7 cellular contexts compared by ENCODE assay signal in genomic region chr20:47804972-47805371, GRCh38. TPM values are rescaled to one million over a fixed set of nuclear protein-coding genes. Genes with fewer than 3 reads are reported as not detected.
DNase-seq lines count a peak whose midpoint lies in the region; ATAC-seq, FAIRE-seq and TF ChIP-seq lines count a peak whose summit lies in the region.
"Not testable (repeated sequence)": the region's sequence is repeated elsewhere in the genome, so short reads cannot be mapped to it uniquely, and the experiment has no call there.
"Had no signal": no experiment of that assay in that cellular context is flagged by ENCODE, and none has a peak within 500 bp of the region (broad histone marks: within the 10 kb centered on the region; RNA-seq: fewer than 3 reads in every experiment).

No MANE protein-coding gene starts in this region.

- H3K4me3 ChIP-seq in A549; GM23338; H1 (ENCODE audit: extremely low read depth in 1 of 4, insufficient read depth in 2 of 4, low read depth in 3 of 4, low read length in 4 of 4): not testable (repeated sequence)

- not testable (repeated sequence) for H2BK120ac ChIP-seq in H1 (replicated peaks; ENCODE audit: low read depth, low read length)

- peaks cover 17% of the 10 kb centered on the region for H3K4me1 Mint-ChIP-seq in GM23338

- H3K4me1 ChIP-seq in A549; GM23338 (ENCODE audit: insufficient read depth): not testable (repeated sequence)
- peaks cover 0 to 14% (median 1%) of the 10 kb centered on the region in 4 experiments; a peak in 5 of 7 replicates for H3K4me1 ChIP-seq in H1 (replicated peaks in 1 of 4; ENCODE audit: control insufficient read depth in 3 of 4, insufficient read depth in 4 of 4, low read length in 3 of 4)

- not testable (repeated sequence) for TF ChIP-seq POLR2A in A549 (IDR thresholded peaks at IDR 0.05; ENCODE audit: low read length); H1 (IDR thresholded peaks at IDR 0.05; ENCODE audit: control extremely low read depth in 1 of 2, low read depth in 2 of 2, low read length in 2 of 2)

- H2AFZ ChIP-seq in GM23338; H1 (ENCODE audit: low read length): not testable (repeated sequence)

- TF ChIP-seq RAD21 in A549 (conservative IDR thresholded peaks at IDR 0.05 in 1 of 2, IDR thresholded peaks at IDR 0.05 in 1 of 2); H1 (IDR thresholded peaks at IDR 0.05 in 1 of 2, conservative IDR thresholded peaks at IDR 0.05 in 1 of 2; ENCODE audit: low read depth in 2 of 2, low read length in 2 of 2): not testable (repeated sequence)

- not testable (repeated sequence) for H3K79me1 ChIP-seq in H1 (ENCODE audit: low read depth, low read length)

- H3K27ac ChIP-seq in A549; GM23338 (ENCODE audit: low read depth); H1 (ENCODE audit: low read depth, low read length): not testable (repeated sequence)
- H3K27ac ChIP-seq in RWPE1 = peak overlapping the region; percentile 79

- not testable (repeated sequence) for H3K18ac ChIP-seq in H1 (ENCODE audit: extremely low read depth, low read length)

- not testable (repeated sequence) for H3K9me3 ChIP-seq in A549; H1 (ENCODE audit: insufficient read depth in 2 of 2, low read depth in 1 of 2, low read length in 1 of 2)

- H2BK15ac ChIP-seq in H1 (ENCODE audit: low read length) = not testable (repeated sequence)

- POLR2A ChIA-PET in A549 (lab: Yijun Ruan, JAX); RWPE1 (lab: Yijun Ruan, JAX; ENCODE audit: low non-redundant PET): not testable (repeated sequence)
- POLR2A ChIA-PET in H1 (lab: Charles Lee; ENCODE audit: partially characterized antibody) = interaction anchor here (1.9 kb wide), 1 partner anchor 18 kb away, joined by 10 read pairs; no protein-coding TSS in a partner anchor

- H4K5ac ChIP-seq in H1 (ENCODE audit: insufficient read length, low read depth, low read length) = not testable (repeated sequence)

- not testable (repeated sequence) for H3K9ac ChIP-seq in H1 (replicated peaks in 1 of 4; ENCODE audit: extremely low read depth in 1 of 4, low read depth in 3 of 4, low read length in 3 of 4)

- H3K27me3 ChIP-seq in GM23338 (ENCODE audit: insufficient read depth) = not testable (repeated sequence)
- peaks cover 0 to 12% (median 2%) of the 10 kb centered on the region in 4 experiments; a peak in 3 of 7 replicates for H3K27me3 ChIP-seq in H1 (replicated peaks in 1 of 4; ENCODE audit: control insufficient read depth in 3 of 4, extremely low read depth in 1 of 4, insufficient read depth in 3 of 4, low read length in 3 of 4)

- H3K36me3 ChIP-seq in GM23338 (ENCODE audit: insufficient read depth); H1 (ENCODE audit: control insufficient read depth in 2 of 4, insufficient read depth in 4 of 4, low read length in 3 of 4): not testable (repeated sequence)

- H4K20me1 ChIP-seq in GM23338 (replicated peaks; ENCODE audit: insufficient read depth); H1 (replicated peaks in 1 of 2; ENCODE audit: control insufficient read depth in 1 of 2, insufficient read depth in 2 of 2, low read length in 2 of 2): not testable (repeated sequence)

- DNase-seq in A549 (ENCODE audit: low read depth in 1 of 2, low spot score in 1 of 2); GM23338 (ENCODE audit: low spot score); RWPE1 (ENCODE audit: low spot score); H1 (ENCODE audit: low read depth in 1 of 2, low spot score in 2 of 2): not testable (repeated sequence)
- DNase-seq in Right ventricle myocardium superior (peak; percentile 1), posterior vena cava (ENCODE audit: low spot score) (peak; percentile 5)

- H2AK5ac ChIP-seq in H1 (ENCODE audit: low read depth, low read length) = 0 out of 2 replicates have a peak overlapping the region, but pooled peaks have one; percentile 40

- not testable (repeated sequence) for TF ChIP-seq EP300 in A549 (IDR thresholded peaks at IDR 0.05); H1 (IDR thresholded peaks at IDR 0.05; ENCODE audit: borderline replicate concordance in 1 of 2, low read depth in 2 of 2, low read length in 2 of 2)

- not testable (repeated sequence) for H3K27me3 Mint-ChIP-seq in GM23338 (ENCODE audit: insufficient read depth, low read depth, poor library complexity)

- not testable (repeated sequence) for H3K79me2 ChIP-seq in GM23338 (replicated peaks; ENCODE audit: insufficient read depth); H1 (ENCODE audit: control insufficient read depth in 1 of 2, insufficient read depth in 2 of 2, low read length in 2 of 2)

- H3K23ac ChIP-seq in H1 (ENCODE audit: insufficient read length) = not testable (repeated sequence)

- not testable (repeated sequence) for H3F3A ChIP-seq in GM23338 (replicated peaks; ENCODE audit: low read depth)

- CTCF ChIA-PET in A549 (lab: Yijun Ruan, JAX) = interaction anchor here (3.6 to 3.8 kb wide), 2 partner anchors 18 to 816 kb away, joined by 12 to 18 read pairs; no protein-coding TSS in a partner anchor
- CTCF ChIA-PET in RWPE1 (lab: Yijun Ruan, JAX) = interaction anchor here (0.7 kb wide), 1 partner anchor 302 kb away, joined by 5 read pairs; no protein-coding TSS in a partner anchor
- CTCF ChIA-PET in H1 (lab: Charles Lee; ENCODE audit: partially characterized antibody) = interaction anchor here (0.7 to 1.0 kb wide), 3 partner anchors 19 to 79 kb away, joined by 3 read pairs; no protein-coding TSS in a partner anchor

- H3K4me2 ChIP-seq in A549; H1 (ENCODE audit: insufficient read depth in 1 of 2, low read depth in 2 of 2, low read length in 2 of 2): not testable (repeated sequence)
- H3K4me2 ChIP-seq in GM23338 = peak overlapping the region; percentile 40; the same call in 1 of the 2 replicates

- not testable (repeated sequence) for H3K36me3 Mint-ChIP-seq in GM23338 (ENCODE audit: low read depth)

- not testable (repeated sequence) for ATAC-seq in A549; GM23338; Right ventricle myocardium superior (ENCODE audit: poor library complexity)

- not testable (repeated sequence) for H4K8ac ChIP-seq in H1 (ENCODE audit: extremely low read depth, insufficient read depth, low read length)

- H4K91ac ChIP-seq in H1 (replicated peaks; ENCODE audit: insufficient read length, low read length) = not testable (repeated sequence)

- WGBS in A549 (ENCODE audit: missing lambda C conversion rate) = 45% methylated on average over 7 of the region's 7 CpGs
- 88% methylated on average over 7 of the region's 7 CpGs; no CpG with 5 or more reads in 1 of the 2 experiments for WGBS in H1 (ENCODE audit: extremely low coverage in 1 of 2, insufficient coverage in 1 of 2, insufficient read length in 1 of 2, insufficient replicate concordance in 2 of 2, low coverage in 1 of 2, low lambda C conversion rate in 2 of 2, missing lambda C conversion rate in 1 of 2), 2 experiments

- not testable (repeated sequence) for FAIRE-seq in A549 (lab: Jason Lieb, UNC); H1 (lab: Jason Lieb, UNC)

- not testable (repeated sequence) for H2BK12ac ChIP-seq in H1 (ENCODE audit: low read depth, low read length)

- H3K14ac ChIP-seq in H1 (ENCODE audit: insufficient read length) = not testable (repeated sequence)

- not testable (repeated sequence) for H3K27ac Mint-ChIP-seq in GM23338

- H3K4me3 Mint-ChIP-seq in GM23338 = not testable (repeated sequence)

- H3K23me2 ChIP-seq in H1 (ENCODE audit: low read depth, low read length) = not testable (repeated sequence)

- H3K9me3 Mint-ChIP-seq in GM23338 = peaks cover 12% of the 10 kb centered on the region

- H2BK20ac ChIP-seq in H1 (ENCODE audit: low read length) = peak overlapping the region; percentile 4; the same call in 1 of the 2 replicates

- H3K4ac ChIP-seq in H1 (replicated peaks; ENCODE audit: insufficient read length, low read depth, low read length) = not testable (repeated sequence)

- H3K56ac ChIP-seq in H1 (replicated peaks; ENCODE audit: insufficient read length, low read depth, low read length) = not testable (repeated sequence)

- not testable (repeated sequence) for TF ChIP-seq CTCF in A549 (IDR thresholded peaks at IDR 0.05); GM23338 (conservative IDR thresholded peaks at IDR 0.05; ENCODE audit: low read depth in 2 of 2); RWPE1 (conservative IDR thresholded peaks at IDR 0.05; ENCODE audit: low read depth); H1 (IDR thresholded peaks at IDR 0.05; ENCODE audit: control extremely low read depth in 1 of 3, insufficient read depth in 1 of 3, low read depth in 1 of 3, low read length in 3 of 3)

- H3K9me2 ChIP-seq in GM23338 (ENCODE audit: insufficient read depth) = not testable (repeated sequence)

- H2BK5ac ChIP-seq in H1 (ENCODE audit: low read depth, low read length) = not testable (repeated sequence)

- intact Hi-C loops in Right ventricle myocardium superior (cut with DNase I); posterior vena cava (cut with DNase I): not testable (repeated sequence)

RNA-seq across cellular contexts. Expression of gene SULF2, which starts 19.7 kb away (rescaled TPM):
- polyA plus RNA-seq in A549 (2011; rRNA removed) (5.8 and 14.9 TPM in 2 replicates), A549 (2017; fragmentation: RNase III; extraction: RNeasy Plus Mini Kit Qiagen cat#74134 plus additional on column Dnase treatment) (16.8 to 25.2 TPM (median 21.3 TPM) in 3 replicates), GM23338 (2016; fragmentation: Nextera tagmentation; extraction: Ambion mirVana) (9.5 and 10.7 TPM in 2 replicates), H1 (2011; rRNA removed) (15.7 and 29.0 TPM in 2 replicates)
- 5.1 and 5.4 TPM in 2 replicates for polyA plus RNA-seq in A549 (2012; cell fraction: cytosol; rRNA removed)
- 8.0 and 9.9 TPM in 2 replicates for polyA plus RNA-seq in A549 (2012; cell fraction: nucleus; rRNA removed)
- polyA minus RNA-seq in A549 (2011; rRNA and poly(A)+ RNA removed) = 10.6 and 15.1 TPM in 2 replicates
- total RNA-seq in GM23338 (2014; rRNA removed; shearing (Covaris generic)) = 14.0 and 20.7 TPM in 2 replicates
- total RNA-seq in H1 (2021; fragmentation: NEBNext Ultra II Directional; extraction: Animal tissue kit (Norgen Biotek cat#: 25700)) = 27.1 and 28.2 TPM in 2 replicates
- 11.1 TPM for polyA plus RNA-seq in H1 (2011; cell fraction: cytosol; rRNA removed)
- polyA plus RNA-seq in H1 (2011; cell fraction: nucleus; rRNA removed) = 33.9 TPM
- polyA plus RNA-seq in H1 (2012, experiment 1 of 2) = 23.8 to 30.2 TPM (median 28.1 TPM) in 4 replicates
- 12.7 TPM for polyA plus RNA-seq in H1 (2012, experiment 2 of 2)
- polyA plus RNA-seq in H1 (2013, experiment 1 of 2) = 37.3 TPM
- polyA plus RNA-seq in H1 (2013, experiment 2 of 2) = 40.1 TPM
- polyA minus RNA-seq in H1 (2011; rRNA and poly(A)+ RNA removed) = 14.7 and 19.0 TPM in 2 replicates
- polyA minus RNA-seq in H1 (2011; cell fraction: cytosol; rRNA and poly(A)+ RNA removed) = 18.0 TPM
- 26.7 TPM for polyA minus RNA-seq in H1 (2011; cell fraction: nucleus; rRNA and poly(A)+ RNA removed)
- total RNA-seq in Right ventricle myocardium superior (32.0 TPM), posterior vena cava (100 to 1,000 TPM in 1 of 2 donors, 10 to 100 TPM in 1; 89.4 to 141 TPM)
- total RNA-seq: CD4-positive, CD25-positive, alpha-beta regulatory T cell had no signal
